In genomic region chr16:79767597-79768280, GRCh38 we compare ENCODE assay signal across 8 cellular contexts.
DNase-seq lines count a peak whose midpoint lies in the region; ATAC-seq and TF ChIP-seq lines count a peak whose summit lies in the region.

No MANE protein-coding gene starts in this region.

- DNase-seq in GM06990 (ENCODE audit: extremely low read depth, insufficient read length): no peak
- DNase-seq in right atrium auricular region (ENCODE audit: low spot score): no peak
- no peak for DNase-seq in NOMO-1 treated with dmso at 0.1 percent for 144 hours (lab: John Stamatoyannopoulos, UW; ENCODE audit: unreplicated experiment)

- no peak for ATAC-seq in HG03196 (IDR thresholded peaks at IDR 0.05; ENCODE audit: unreplicated experiment)
- ATAC-seq in GM21528 (IDR thresholded peaks at IDR 0.05; ENCODE audit: low FRiP score, unreplicated experiment): no peak
- no peak for ATAC-seq in GM19328 (IDR thresholded peaks at IDR 0.05; ENCODE audit: unreplicated experiment)

- no peaks in the 10 kb centered on the region for H3K9me3 ChIP-seq in right atrium auricular region

- H3K27ac ChIP-seq in VCaP: peak overlapping the region; percentile 84
- peak overlapping the region; percentile 65 to 68 for H3K27ac ChIP-seq in right atrium auricular region
- H3K27ac ChIP-seq in skin epidermis: peak overlapping the region in 20 of 21 experiments; percentile 43 to 93 (median 84)

- H3K27me3 ChIP-seq in GM06990 (replicated peaks; ENCODE audit: control insufficient read depth, insufficient read depth, low read length): no peaks in the 10 kb centered on the region; the same call in 1 of the 2 replicates
- H3K27me3 ChIP-seq in right atrium auricular region: no peaks in the 10 kb centered on the region

- no peak overlapping the region for H3K4me3 ChIP-seq in GM06990 (replicated peaks; ENCODE audit: low read depth, low read length)
- peak overlapping the region; percentile 15 to 37 for H3K4me3 ChIP-seq in right atrium auricular region
- peak overlapping the region in 3 of 7 experiments; percentile 14 to 24 (median 20) for H3K4me3 ChIP-seq in skin epidermis

- H3K36me3 ChIP-seq in GM06990 (ENCODE audit: control insufficient read depth, insufficient read depth, low read length) (no peaks in the 10 kb centered on the region), right atrium auricular region (no peaks in the 10 kb centered on the region)

- peak; percentile 41 for TF ChIP-seq CTCF in GM06990 (IDR thresholded peaks at IDR 0.05; ENCODE audit: insufficient read depth, low read length, poor library complexity, severe bottlenecking)
- peak; percentile 67 for TF ChIP-seq CTCF in VCaP (conservative IDR thresholded peaks at IDR 0.05)
- TF ChIP-seq CTCF in right atrium auricular region (IDR thresholded peaks at IDR 0.05): peak in 1 of 2 donors; percentile 43

- peaks cover 0 to 20% of the 10 kb centered on the region in 2 donors for H3K4me1 ChIP-seq in right atrium auricular region
